In genomic region chr9:88388203-88388885, GRCh38 we compare ENCODE assay signal across 8 cellular contexts. TPM values are rescaled to one million over a fixed set of nuclear protein-coding genes. Genes with fewer than 3 reads are reported as not detected.
DNase-seq lines count a peak whose midpoint lies in the region; ATAC-seq and TF ChIP-seq lines count a peak whose summit lies in the region.

Gene SPIN1 (plus strand): TSS chr9:88388444. CDS start chr9:88426540, 38,096 bp downstream.

- peak; percentile 79 for ATAC-seq in GM21423 (IDR thresholded peaks at IDR 0.05; ENCODE audit: unreplicated experiment)
- peak; percentile 82 for ATAC-seq in activated T-helper 17 cell treated with anti-CD3 and anti-CD28 coated beads, Interleukin-2, amount 50 U/mL, for 72 hours (replicated peaks)

- H3K4me1 ChIP-seq in HUES6 (ENCODE audit: control insufficient read depth, insufficient read depth, low read length) = peaks cover 38% of the 10 kb centered on the region

- peaks cover 18% of the 10 kb centered on the region; the same call in 1 of the 2 replicates for H3K36me3 ChIP-seq in HUES6 (ENCODE audit: control insufficient read depth, insufficient read depth, low read length)

- no peaks in the 10 kb centered on the region for H3K9me3 ChIP-seq in HUES6 (ENCODE audit: control insufficient read depth, insufficient read depth, low read depth, low read length)

- DNase-seq in DMS79 treated with DMSO at 0.1 percent for 48 hours (lab: John Stamatoyannopoulos, UW) (peak; percentile 45), RPMI8226 (peak; percentile 84), fibroblast of peridontal ligament (ENCODE audit: extremely low read depth) (peak; percentile 60)

- H3K9me3 Mint-ChIP-seq in activated T-helper 17 cell treated with anti-CD3 and anti-CD28 coated beads, Interleukin-2, amount 50 U/mL, for 72 hours = no peaks in the 10 kb centered on the region
- H3K9me3 Mint-ChIP-seq in nephron = no peaks in the 10 kb centered on the region
- H3K9me3 Mint-ChIP-seq in stimulated activated naive CD8-positive, alpha-beta T cell treated with anti-CD3 and anti-CD28 coated beads, Interleukin-15, Interleukin-2, amounts not matched to agents 100 ng/mL and 50 ng/mL, for 24 hours = no peaks in the 10 kb centered on the region

- H3K27me3 Mint-ChIP-seq in activated T-helper 17 cell treated with anti-CD3 and anti-CD28 coated beads, Interleukin-2, amount 50 U/mL, for 72 hours = no peaks in the 10 kb centered on the region
- H3K27me3 Mint-ChIP-seq in nephron (ENCODE audit: low read depth) = no peaks in the 10 kb centered on the region
- H3K27me3 Mint-ChIP-seq in stimulated activated naive CD8-positive, alpha-beta T cell treated with anti-CD3 and anti-CD28 coated beads, Interleukin-15, Interleukin-2, amounts not matched to agents 100 ng/mL and 50 ng/mL, for 24 hours = no peaks in the 10 kb centered on the region

- no peaks in the 10 kb centered on the region for H3K27me3 ChIP-seq in HUES6 (ENCODE audit: control insufficient read depth, insufficient read depth, low read length)

- peak within 1 kb of the TSS; percentile 74 for H3K27ac ChIP-seq in HUES6 (ENCODE audit: low read depth, low read length)

- H3K27ac Mint-ChIP-seq in activated T-helper 17 cell treated with anti-CD3 and anti-CD28 coated beads, Interleukin-2, amount 50 U/mL, for 72 hours = peak within 1 kb of the TSS; percentile 97
- H3K27ac Mint-ChIP-seq in nephron = peak within 1 kb of the TSS; percentile 99 to 100 (median 100)
- peak within 1 kb of the TSS; percentile 95 for H3K27ac Mint-ChIP-seq in stimulated activated naive CD8-positive, alpha-beta T cell treated with anti-CD3 and anti-CD28 coated beads, Interleukin-15, Interleukin-2, amounts not matched to agents 100 ng/mL and 50 ng/mL, for 24 hours

- peak within 1 kb of the TSS; percentile 99 for H3K9ac ChIP-seq in HUES6 (ENCODE audit: low read length)

- H3K4me3 Mint-ChIP-seq in activated T-helper 17 cell treated with anti-CD3 and anti-CD28 coated beads, Interleukin-2, amount 50 U/mL, for 72 hours = peak within 1 kb of the TSS; percentile 92
- H3K4me3 Mint-ChIP-seq in nephron = peak within 1 kb of the TSS; percentile 95 to 99 (median 99)
- H3K4me3 Mint-ChIP-seq in stimulated activated naive CD8-positive, alpha-beta T cell treated with anti-CD3 and anti-CD28 coated beads, Interleukin-15, Interleukin-2, amounts not matched to agents 100 ng/mL and 50 ng/mL, for 24 hours = peak within 1 kb of the TSS; percentile 93

- peaks cover 26% of the 10 kb centered on the region for H3K36me3 Mint-ChIP-seq in activated T-helper 17 cell treated with anti-CD3 and anti-CD28 coated beads, Interleukin-2, amount 50 U/mL, for 72 hours (ENCODE audit: low read depth)
- H3K36me3 Mint-ChIP-seq in nephron (ENCODE audit: low read depth) = peaks cover 25% of the 10 kb centered on the region
- no peaks in the 10 kb centered on the region for H3K36me3 Mint-ChIP-seq in stimulated activated naive CD8-positive, alpha-beta T cell treated with anti-CD3 and anti-CD28 coated beads, Interleukin-15, Interleukin-2, amounts not matched to agents 100 ng/mL and 50 ng/mL, for 24 hours (ENCODE audit: low read depth)

- H3K4me3 ChIP-seq in HUES6 (ENCODE audit: low read depth, low read length) = peak within 1 kb of the TSS; percentile 83

- H3K4me1 Mint-ChIP-seq in activated T-helper 17 cell treated with anti-CD3 and anti-CD28 coated beads, Interleukin-2, amount 50 U/mL, for 72 hours = peaks cover 17% of the 10 kb centered on the region
- H3K4me1 Mint-ChIP-seq in nephron = peaks cover 46% of the 10 kb centered on the region
- peaks cover 46% of the 10 kb centered on the region for H3K4me1 Mint-ChIP-seq in stimulated activated naive CD8-positive, alpha-beta T cell treated with anti-CD3 and anti-CD28 coated beads, Interleukin-15, Interleukin-2, amounts not matched to agents 100 ng/mL and 50 ng/mL, for 24 hours (ENCODE audit: low read depth)

- TF ChIP-seq CTCF in nephron (IDR thresholded peaks at IDR 0.05; ENCODE audit: unreplicated experiment in 3 of 3) = peak; percentile 38 to 43 (median 42)

RNA-seq across cellular contexts. Expression of gene SPIN1, which starts in this region (rescaled TPM):
- total RNA-seq in activated T-helper 17 cell treated with anti-CD3 and anti-CD28 coated beads, Interleukin-2, amount 50 U/mL, for 72 hours = 10 to 100 TPM; 22.3 to 26.5 TPM

Comparison
In these comparisons a context has a peak if more than half of its experiments do, and no peak if none do; other contexts are left out.
1. Peak in every context shown above with its lines: DNase-seq, ATAC-seq, H3K4me3 ChIP-seq and H3K27ac ChIP-seq.